Comparison of ENCODE assay signal across 10 cellular contexts in the genomic region with DNA sequence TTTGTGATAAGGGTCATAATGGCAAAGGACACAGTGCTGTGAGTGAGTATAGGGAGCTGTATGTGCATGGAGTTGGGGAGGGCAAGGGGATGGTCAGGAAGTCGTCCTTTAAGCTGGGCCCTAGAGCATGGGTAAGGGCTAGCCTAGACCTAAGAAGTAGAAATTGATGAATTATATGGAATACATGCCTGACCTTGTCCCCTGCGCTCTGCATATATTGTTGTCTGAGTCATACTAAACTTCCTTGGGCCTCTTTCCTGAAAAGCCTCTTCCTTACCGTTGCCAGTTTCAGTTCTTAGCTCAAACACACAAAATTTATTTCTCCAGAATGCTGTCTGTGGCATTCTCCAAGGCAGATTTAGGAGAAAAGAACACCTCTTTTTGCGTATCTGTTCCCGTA. TPM values are rescaled to one million over a fixed set of nuclear protein-coding genes. Genes with fewer than 3 reads are reported as not detected.
DNase-seq lines count a peak whose midpoint lies in the region; ATAC-seq and TF ChIP-seq lines count a peak whose summit lies in the region.
"Had no signal": no experiment of that assay in that cellular context is flagged by ENCODE, and none has a peak within 500 bp of the region (broad histone marks: within the 10 kb centered on the region; RNA-seq: fewer than 3 reads in every experiment).

No MANE protein-coding gene starts in this region.

- peaks cover 84% of the 10 kb centered on the region for H3K4me1 Mint-ChIP-seq in activated T-cell treated with anti-CD3 and anti-CD28 coated beads, Interleukin-2, amount 50 U/mL, for 72 hours (ENCODE audit: low read depth)
- H3K4me1 Mint-ChIP-seq in activated CD8-positive, alpha-beta T cell treated with anti-CD3 and anti-CD28 coated beads for 36 hours (ENCODE audit: low read depth), result peaks cover 67% of the 10 kb centered on the region

- no peak for TF ChIP-seq CTCF in activated CD8-positive, alpha-beta T cell treated with anti-CD3 and anti-CD28 coated beads for 36 hours (IDR thresholded peaks at IDR 0.05)
- TF ChIP-seq CTCF in suprapubic skin (IDR thresholded peaks at IDR 0.05) (no peak), GM20000 (IDR thresholded peaks at IDR 0.05; ENCODE audit: extremely low read depth, missing control alignments) (no peak)

- intact Hi-C loops in activated CD8-positive, alpha-beta T cell treated with anti-CD3 and anti-CD28 coated beads for 36 hours (cut with micrococcal nuclease), result loop anchor here (5.0 to 10.0 kb wide), 2 partner anchors 56 to 214 kb away; no protein-coding TSS in a partner anchor

- TF ChIP-seq POLR2A in suprapubic skin (IDR thresholded peaks at IDR 0.05), result no peak

- H3K9me3 ChIP-seq in suprapubic skin, result no peaks in the 10 kb centered on the region

- H3K27ac ChIP-seq in suprapubic skin, result no peak overlapping the region
- H3K27ac ChIP-seq: KMS-11 had no signal

- no peak for DNase-seq in activated T-cell treated with anti-CD3 and anti-CD28 coated beads, Interleukin-2, amount 50 U/mL, for 72 hours
- DNase-seq in activated T-cell treated with anti-CD3 and anti-CD28 coated beads, Interleukin-2, amount 50 U/mL, for 1 hour, result no peak
- no peak for DNase-seq in activated CD8-positive, alpha-beta T cell treated with anti-CD3 and anti-CD28 coated beads for 36 hours
- DNase-seq in fibroblast of peridontal ligament (ENCODE audit: extremely low read depth) (peak; percentile 27), suprapubic skin (ENCODE audit: low spot score in 2 of 2) (no peak), GM20000 (ENCODE audit: low spot score) (no peak), T1000 (lab: John Stamatoyannopoulos, UW) (no peak)
- DNase-seq: stimulated activated CD8-positive, alpha-beta memory T cell treated with anti-CD3 and anti-CD28 coated beads, Interleukin-4, amount 100 ng/mL, for 48 hours had no signal

- POLR2A ChIA-PET in activated CD8-positive, alpha-beta T cell treated with anti-CD3 and anti-CD28 coated beads for 36 hours (lab: Charles Lee), result interaction anchor here (0.8 to 1.4 kb wide), 4 partner anchors 10 to 55 kb away, joined by 3 to 7 read pairs (median 4); no protein-coding TSS in a partner anchor

- no peak for ATAC-seq in activated T-cell treated with anti-CD3 and anti-CD28 coated beads, Interleukin-2, amount 50 U/mL, for 72 hours (replicated peaks in 1 of 2)
- no peak for ATAC-seq in activated CD8-positive, alpha-beta T cell treated with anti-CD3 and anti-CD28 coated beads for 36 hours
- no peak for ATAC-seq in GM21529 (IDR thresholded peaks at IDR 0.05; ENCODE audit: unreplicated experiment)

- no peaks in the 10 kb centered on the region for H3K27me3 ChIP-seq in suprapubic skin

- peak overlapping the region; percentile 29 for H3K4me3 ChIP-seq in suprapubic skin

- 30% methylated on average over 5 of the region's 5 CpGs for WGBS in suprapubic skin

- CTCF ChIA-PET in activated CD8-positive, alpha-beta T cell treated with anti-CD3 and anti-CD28 coated beads for 36 hours (lab: Charles Lee), result interaction anchor here (1.1 to 2.6 kb wide), 4 partner anchors 8 to 130 kb away, joined by 3 to 11 read pairs (median 4); no protein-coding TSS in a partner anchor

- H3K4me1 ChIP-seq in suprapubic skin, result peaks cover 82% of the 10 kb centered on the region

- H3K4me3 Mint-ChIP-seq in activated T-cell treated with anti-CD3 and anti-CD28 coated beads, Interleukin-2, amount 50 U/mL, for 72 hours, result peak overlapping the region; percentile 72 to 90
- H3K4me3 Mint-ChIP-seq in activated CD8-positive, alpha-beta T cell treated with anti-CD3 and anti-CD28 coated beads for 36 hours, result peak overlapping the region; percentile 92

- H3K27me3 Mint-ChIP-seq in activated T-cell treated with anti-CD3 and anti-CD28 coated beads, Interleukin-2, amount 50 U/mL, for 72 hours (ENCODE audit: low read depth), result no peaks in the 10 kb centered on the region
- H3K27me3 Mint-ChIP-seq in activated CD8-positive, alpha-beta T cell treated with anti-CD3 and anti-CD28 coated beads for 36 hours, result no peaks in the 10 kb centered on the region

- TF ChIP-seq EP300 in suprapubic skin (IDR thresholded peaks at IDR 0.05), result no peak

- no peaks in the 10 kb centered on the region for H3K36me3 ChIP-seq in suprapubic skin

- peaks cover 2 to 4% of the 10 kb centered on the region in 2 donors for H3K36me3 Mint-ChIP-seq in activated T-cell treated with anti-CD3 and anti-CD28 coated beads, Interleukin-2, amount 50 U/mL, for 72 hours (ENCODE audit: insufficient read depth in 2 of 2)
- H3K36me3 Mint-ChIP-seq in activated CD8-positive, alpha-beta T cell treated with anti-CD3 and anti-CD28 coated beads for 36 hours (ENCODE audit: low read depth), result peaks cover 21% of the 10 kb centered on the region

- H3K9me3 Mint-ChIP-seq in activated T-cell treated with anti-CD3 and anti-CD28 coated beads, Interleukin-2, amount 50 U/mL, for 72 hours, result no peaks in the 10 kb centered on the region
- H3K9me3 Mint-ChIP-seq in activated CD8-positive, alpha-beta T cell treated with anti-CD3 and anti-CD28 coated beads for 36 hours, result no peaks in the 10 kb centered on the region

- H3K27ac Mint-ChIP-seq in activated T-cell treated with anti-CD3 and anti-CD28 coated beads, Interleukin-2, amount 50 U/mL, for 72 hours, result peak overlapping the region; percentile 96
- peak overlapping the region; percentile 94 for H3K27ac Mint-ChIP-seq in activated CD8-positive, alpha-beta T cell treated with anti-CD3 and anti-CD28 coated beads for 36 hours

RNA-seq across cellular contexts. Expression of gene SNRK, which starts 4.6 kb away (rescaled TPM):
- 10 to 100 TPM; 32.9 to 37.8 TPM for total RNA-seq in activated T-cell treated with anti-CD3 and anti-CD28 coated beads, Interleukin-2, amount 50 U/mL, for 72 hours
- total RNA-seq in activated CD8-positive, alpha-beta T cell treated with anti-CD3 and anti-CD28 coated beads for 36 hours, result 10 to 100 TPM; 28.9 to 29.2 TPM
- total RNA-seq in suprapubic skin, result 100 to 1,000 TPM; 107 to 213 (median 177) TPM
